Comparison of ENCODE assay signal across 18 cellular contexts in the genomic region with DNA sequence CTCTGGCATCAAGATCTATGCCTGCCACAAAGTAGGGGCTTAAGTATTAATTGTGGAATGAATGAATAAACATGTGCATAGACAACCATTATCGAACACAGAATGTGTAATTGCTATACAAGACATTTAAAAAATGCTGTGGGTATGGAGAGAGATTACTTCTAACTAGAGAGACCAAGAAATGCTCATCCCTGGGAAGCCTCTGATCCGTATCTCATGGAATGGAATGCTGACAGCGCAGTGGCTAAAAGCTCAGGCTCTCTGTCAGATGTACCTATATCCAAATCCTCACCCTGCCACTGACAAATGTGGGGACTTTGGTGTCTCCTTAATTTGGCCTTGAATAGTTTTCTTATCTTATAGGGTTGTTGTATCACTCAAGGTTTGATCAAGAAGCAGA. TPM values are rescaled to one million over a fixed set of nuclear protein-coding genes. Genes with fewer than 3 reads are reported as not detected.
DNase-seq lines count a peak whose midpoint lies in the region; ATAC-seq and TF ChIP-seq lines count a peak whose summit lies in the region.
"Had no signal": no experiment of that assay in that cellular context is flagged by ENCODE, and none has a peak within 500 bp of the region (broad histone marks: within the 10 kb centered on the region; RNA-seq: fewer than 3 reads in every experiment).

No MANE protein-coding gene starts in this region.

- H2AK5ac ChIP-seq in IMR-90 (ENCODE audit: low read depth, low read length) (peak overlapping the region; percentile 89), trophoblast cell (ENCODE audit: low read length) (no peak overlapping the region)

- no peak for TF ChIP-seq POLR2A in IMR-90 (IDR thresholded peaks at IDR 0.05; ENCODE audit: low read depth, low read length)
- TF ChIP-seq POLR2A in stomach (IDR thresholded peaks at IDR 0.05), result no peak

- H2AFZ ChIP-seq in IMR-90 (replicated peaks; ENCODE audit: low read length, poor library complexity), result no peak overlapping the region
- no peak overlapping the region for H2AFZ ChIP-seq in trophoblast cell (ENCODE audit: insufficient read depth, low read length, poor library complexity)

- H2BK120ac ChIP-seq in IMR-90 (ENCODE audit: low read depth, low read length), result peak overlapping the region; percentile 98
- H2BK120ac ChIP-seq in trophoblast cell (ENCODE audit: insufficient read depth, low read length, poor library complexity), result no peak overlapping the region

- H4K5ac ChIP-seq in IMR-90 (ENCODE audit: low read depth, low read length), result peak overlapping the region; percentile 82

- DNase-seq in IMR-90 (no peak), trophoblast cell (peak; percentile 88 to 94), stomach (no peak), D341Med (ENCODE audit: low spot score) (no peak)
- DNase-seq: 8988T; ACHN; BE2C; C1 segment of cervical spinal cord; CD4-positive, alpha-beta memory T cell; CD4-positive, CD25-positive, alpha-beta regulatory T cell; CD8-positive, alpha-beta memory T cell; COR-L47; DMS79 treated with DMSO at 0.1 percent for 48 hours; EL; GDM1 had no signal

- H3K9me3 ChIP-seq in IMR-90 (ENCODE audit: control insufficient read depth, insufficient read depth, low read length) (no peaks in the 10 kb centered on the region), trophoblast cell (ENCODE audit: insufficient read depth, low read depth, low read length) (no peaks in the 10 kb centered on the region), stomach (no peaks in the 10 kb centered on the region)
- H3K9me3 ChIP-seq: BE2C, BLaER1 had no signal

- H3K56ac ChIP-seq in IMR-90 (ENCODE audit: extremely low read depth, insufficient read depth, low read length), result peak overlapping the region; percentile 91; the same call in 1 of the 2 replicates

- no peaks in the 10 kb centered on the region for H4K20me1 ChIP-seq in IMR-90 (ENCODE audit: insufficient read depth, low read length)
- H4K20me1 ChIP-seq: BLaER1 had no signal

- H2BK15ac ChIP-seq in IMR-90 (ENCODE audit: low read depth, low read length), result peak overlapping the region; percentile 46; the same call in 2 of the 3 replicates

- no peak for TF ChIP-seq EP300 in stomach (IDR thresholded peaks at IDR 0.05)

- CTCF ChIA-PET in IMR-90 (lab: Yijun Ruan, JAX), result no interaction called here

- H3K9ac ChIP-seq in IMR-90 (ENCODE audit: low read depth, low read length), result no peak overlapping the region
- no peak overlapping the region for H3K9ac ChIP-seq in trophoblast cell (ENCODE audit: low read length)
- H3K9ac ChIP-seq: BLaER1 had no signal

- peaks cover 7% of the 10 kb centered on the region for H3K9me1 ChIP-seq in IMR-90 (ENCODE audit: insufficient read depth, low read length)

- H3K14ac ChIP-seq in IMR-90 (replicated peaks; ENCODE audit: low read depth, low read length) (peak overlapping the region; percentile 87), trophoblast cell (ENCODE audit: low read length) (no peak overlapping the region)

- peak overlapping the region; percentile 99 for H2BK20ac ChIP-seq in IMR-90 (ENCODE audit: low read depth, low read length)

- ATAC-seq in IMR-90 (ENCODE audit: low read depth) (no peak), GM21576 (IDR thresholded peaks at IDR 0.05; ENCODE audit: unreplicated experiment) (no peak)
- ATAC-seq: GM12878 had no signal

- peak overlapping the region; percentile 94 for H4K91ac ChIP-seq in IMR-90 (ENCODE audit: insufficient read depth, low read depth, low read length)
- no peak overlapping the region for H4K91ac ChIP-seq in trophoblast cell (ENCODE audit: low read depth, low read length)

- no peak overlapping the region for H2BK12ac ChIP-seq in trophoblast cell (ENCODE audit: low read length)

- peaks cover 7% of the 10 kb centered on the region for H3K4me1 ChIP-seq in IMR-90 (ENCODE audit: control insufficient read depth, insufficient read depth, low read length)
- H3K4me1 ChIP-seq in trophoblast cell (ENCODE audit: control insufficient read depth in 1 of 2, insufficient read depth in 2 of 2, low read length in 2 of 2), result peaks cover 8 to 11% of the 10 kb centered on the region in 2 experiments
- H3K4me1 ChIP-seq in stomach, result no peaks in the 10 kb centered on the region

- H2AK9ac ChIP-seq in IMR-90 (replicated peaks; ENCODE audit: low read depth, low read length, poor library complexity), result no peak overlapping the region

- in situ Hi-C loops in IMR-90 (cut with MboI; ENCODE audit: low sequenced_read_pairs), result no loop called here

- H3K79me2 ChIP-seq in trophoblast cell (ENCODE audit: control insufficient read depth, insufficient read depth, low read length, poor library complexity), result no peaks in the 10 kb centered on the region

- H3K36me3 ChIP-seq in IMR-90 (ENCODE audit: control insufficient read depth, insufficient read depth, low read length), result no peaks in the 10 kb centered on the region
- peaks cover 0 to 3% of the 10 kb centered on the region in 2 experiments for H3K36me3 ChIP-seq in trophoblast cell (ENCODE audit: control insufficient read depth in 1 of 2, insufficient read depth in 2 of 2, low read length in 2 of 2)
- H3K36me3 ChIP-seq in stomach, result no peaks in the 10 kb centered on the region
- H3K36me3 ChIP-seq: BE2C, BLaER1 had no signal

- WGBS in IMR-90 (ENCODE audit: extremely low coverage in 2 of 2, insufficient read length in 1 of 2), 2 experiments, result no CpG with 5 or more reads among the region's 3 CpGs
- WGBS in trophoblast cell (ENCODE audit: extremely low coverage, insufficient coverage, insufficient read length), result no CpG with 5 or more reads among the region's 3 CpGs
- WGBS in stomach, 5 donors, result 88 to 95% (median 91%) methylated on average over 3 of the region's 3 CpGs

- H3K4me3 ChIP-seq in IMR-90 (ENCODE audit: insufficient read depth, low read depth, low read length) (no peak overlapping the region), trophoblast cell (ENCODE audit: low read depth, low read length) (no peak overlapping the region), stomach (no peak overlapping the region)
- H3K4me3 ChIP-seq: BLaER1, GM12878 had no signal

- no TSS peak for BruUV-seq in IMR-90 (replicated peaks; lab: Mats Ljungman, UMichigan)

- H2BK5ac ChIP-seq in IMR-90 (ENCODE audit: low read depth, low read length, poor library complexity, severe bottlenecking) (peak overlapping the region; percentile 83), trophoblast cell (ENCODE audit: low read depth, low read length, poor library complexity) (no peak overlapping the region)

- H3K27ac ChIP-seq in IMR-90 (ENCODE audit: insufficient read depth, low read length) (peak overlapping the region; percentile 81; the same call in 1 of the 2 replicates), trophoblast cell (ENCODE audit: low read depth, low read length) (peak overlapping the region; percentile 7), stomach (no peak overlapping the region)
- H3K27ac ChIP-seq: BLaER1 had no signal

- POLR2A ChIA-PET in IMR-90 (lab: Charles Lee; ENCODE audit: unreplicated experiment), result no interaction called here

- no peak for TF ChIP-seq RAD21 in IMR-90 (IDR thresholded peaks at IDR 0.05; ENCODE audit: low read length)

- H3K4ac ChIP-seq in IMR-90 (ENCODE audit: low read depth, low read length), result peak overlapping the region; percentile 97
- no peak overlapping the region for H3K4ac ChIP-seq in trophoblast cell (ENCODE audit: low read depth, low read length)

- H3K79me1 ChIP-seq in IMR-90 (ENCODE audit: low read depth in 1 of 2, low read length in 2 of 2), result no peaks in the 10 kb centered on the region
- H3K79me1 ChIP-seq in trophoblast cell (ENCODE audit: low read length), result peaks cover 13% of the 10 kb centered on the region

- H4K12ac ChIP-seq in trophoblast cell (ENCODE audit: low read depth, low read length), result no peak overlapping the region

- intact Hi-C loops in IMR-90 (cut with micrococcal nuclease) (no loop called here), stomach (cut with DNase I; ENCODE audit: low total_unique reads) (no loop called here)

- H3K27me3 ChIP-seq in IMR-90 (ENCODE audit: control insufficient read depth, insufficient read depth, low read length), result no peaks in the 10 kb centered on the region
- no peaks in the 10 kb centered on the region for H3K27me3 ChIP-seq in trophoblast cell (ENCODE audit: insufficient read depth, low read length)
- no peaks in the 10 kb centered on the region for H3K27me3 ChIP-seq in stomach
- H3K27me3 ChIP-seq: BE2C, BLaER1 had no signal

- H4K8ac ChIP-seq in IMR-90 (ENCODE audit: low read depth in 2 of 2, low read length in 2 of 2) (peak overlapping the region; percentile 88 to 95; a peak in 3 of 4 replicates), trophoblast cell (ENCODE audit: low read depth, low read length) (no peak overlapping the region)

- H3K23ac ChIP-seq in IMR-90 (ENCODE audit: low read depth, low read length), result no peak overlapping the region
- H3K23ac ChIP-seq in trophoblast cell (ENCODE audit: low read length), result no peak overlapping the region

- TF ChIP-seq CTCF in IMR-90 (conservative IDR thresholded peaks at IDR 0.05; ENCODE audit: low read depth, low read length) (no peak), stomach (IDR thresholded peaks at IDR 0.05) (no peak)

- peak overlapping the region; percentile 81 for H3K18ac ChIP-seq in IMR-90 (ENCODE audit: low read depth, low read length)
- H3K18ac ChIP-seq in trophoblast cell (ENCODE audit: low read length), result no peak overlapping the region

- dilution Hi-C loops in IMR-90 (cut with HindIII; ENCODE audit: low sequenced_read_pairs, unreplicated experiment), result no loop called here

- H3K4me2 ChIP-seq in IMR-90 (ENCODE audit: low read depth, low read length) (no peak overlapping the region), trophoblast cell (ENCODE audit: low read length) (no peak overlapping the region)
- H3K4me2 ChIP-seq: BLaER1 had no signal

TF ChIP-seq in IMR-90, 13 proteins besides CTCF, POLR2A, EP300 and RAD21:
- no peak for TF ChIP-seq CEBPB (IDR thresholded peaks at IDR 0.05; ENCODE audit: low read depth, low read length)
- TF ChIP-seq MXI1 (IDR thresholded peaks at IDR 0.05; ENCODE audit: borderline replicate concordance, low read depth, low read length), result no peak
- TF ChIP-seq CHD1 (IDR thresholded peaks at IDR 0.05; ENCODE audit: low read depth, low read length), result no peak
- TF ChIP-seq FOS (IDR thresholded peaks at IDR 0.05; ENCODE audit: low read depth, low read length), result no peak

RNA-seq across cellular contexts. Expression of a gene that starts 22.7 kb away (rescaled TPM):
- 103 and 126 TPM in 2 replicates for total RNA-seq in IMR-90 (2012; rRNA removed)
- 24.8 and 26.9 TPM in 2 replicates for polyA plus RNA-seq in IMR-90 (2012; rRNA removed)
- polyA plus RNA-seq in IMR-90 (2012; cell fraction: cytosol; rRNA removed), result 8.1 and 11.6 TPM in 2 replicates
- polyA plus RNA-seq in IMR-90 (2012; cell fraction: nucleus; rRNA removed; ENCODE audit: low replicate concordance), result 9.4 and 35.9 TPM in 2 replicates
- polyA plus RNA-seq in trophoblast cell (2013), result 173 and 175 TPM in 2 replicates
- 10 to 100 TPM; 23.9 to 74.5 (median 50.0) TPM for total RNA-seq in stomach
- 10 to 100 TPM in 2 of 3 donors, 1 to 10 TPM in 1; 8.3 to 17.6 (median 15.9) TPM for polyA plus RNA-seq in stomach

Comparison
In these comparisons a context has a peak if more than half of its experiments do, and no peak if none do; other contexts are left out.
1. DNase-seq: peak in trophoblast cell (2 of 2); none in IMR-90 (single experiment), stomach (single experiment) and D341Med (single experiment).
2. H3K27ac ChIP-seq: peak in IMR-90 (single experiment) and trophoblast cell (single experiment); none in stomach (0 of 5).